In genomic region chr10:113007343-113007771, GRCh38 we compare ENCODE assay signal across 13 cellular contexts. TPM values are rescaled to one million over a fixed set of nuclear protein-coding genes. Genes with fewer than 3 reads are reported as not detected.
A peak's percentile ranks its signal among the peaks of the same experiment; 100 is the strongest.
DNase-seq lines count a peak whose midpoint lies in the region; ATAC-seq and TF ChIP-seq lines count a peak whose summit lies in the region.
"Had no signal": no experiment of that assay in that cellular context is flagged by ENCODE, and none has a peak within 500 bp of the region (broad histone marks: within the 10 kb centered on the region; RNA-seq: fewer than 3 reads in every experiment).

No MANE protein-coding gene starts in this region.

- H3K27me3 Mint-ChIP-seq in MCF 10A (ENCODE audit: insufficient read depth, unreplicated experiment), result no peaks in the 10 kb centered on the region

- H3K27ac Mint-ChIP-seq in MCF 10A (ENCODE audit: low read depth, unreplicated experiment), result peak overlapping the region; percentile 36
- H3K27ac Mint-ChIP-seq: natural killer cell treated with Interleukin-12 subunit alpha and Interleukin-12 subunit beta and Interleukin-15 and Interleukin-18, amount 100 ng/mL, for 72 hours had no signal

- intact Hi-C loops in MCF 10A (cut with micrococcal nuclease) (no loop called here), mammary epithelial cell (cut with micrococcal nuclease) (no loop called here), left lung (cut with DNase I) (no loop called here), Right ventricle myocardium superior (cut with DNase I) (no loop called here)

- in situ Hi-C loops in mammary epithelial cell (cut with MboI; ENCODE audit: low sequenced_read_pairs in 2 of 2), result no loop called here

- no peak overlapping the region for H3K4me3 Mint-ChIP-seq in MCF 10A (ENCODE audit: unreplicated experiment)
- H3K4me3 Mint-ChIP-seq: natural killer cell treated with Interleukin-12 subunit alpha and Interleukin-12 subunit beta and Interleukin-15 and Interleukin-18, amount 100 ng/mL, for 72 hours had no signal

- H3K4me2 ChIP-seq in mammary epithelial cell (ENCODE audit: insufficient read depth, low read depth, low read length), result no peak overlapping the region

- CTCF ChIA-PET in MCF 10A (lab: Yijun Ruan, JAX) (interaction anchor here (0.5 to 1.2 kb wide), 4 partner anchors 9 to 513 kb away, joined by 3 to 4 read pairs (median 4); no protein-coding TSS in a partner anchor), mammary epithelial cell (lab: Charles Lee; ENCODE audit: low non-redundant PET) (no interaction called here)

- DNase-seq in MCF 10A (ENCODE audit: unreplicated experiment) (no peak), mammary epithelial cell (no peak), activated T-helper 1 cell treated with Interleukin-2 at 50 U/mL for 16 hours (ENCODE audit: low read depth) (peak; percentile 2), left lung (no peak), Right ventricle myocardium superior (no peak), NCI-H1092 treated with DMSO at 0.1 percent for 48 hours (lab: John Stamatoyannopoulos, UW) (no peak)
- DNase-seq: hypothalamus, NCI-H1436 treated with DMSO at 0.1 percent for 48 hours, uterus had no signal

- no peak overlapping the region for H3K4me3 ChIP-seq in mammary epithelial cell (replicated peaks in 1 of 3; ENCODE audit: insufficient read depth in 1 of 3, low read depth in 2 of 3, low read length in 3 of 3)
- H3K4me3 ChIP-seq in left lung, result no peak overlapping the region
- H3K4me3 ChIP-seq: uterus had no signal

- H2AFZ ChIP-seq in mammary epithelial cell (ENCODE audit: low read depth, low read length), result no peak overlapping the region

- H3K36me3 ChIP-seq in mammary epithelial cell (ENCODE audit: insufficient read depth, low read length), result no peaks in the 10 kb centered on the region
- no peaks in the 10 kb centered on the region for H3K36me3 ChIP-seq in left lung
- H3K36me3 ChIP-seq: uterus had no signal

- no peaks in the 10 kb centered on the region for H3K27me3 ChIP-seq in mammary epithelial cell (ENCODE audit: insufficient read depth, low read length)
- H3K27me3 ChIP-seq in left lung, result no peaks in the 10 kb centered on the region
- H3K27me3 ChIP-seq: uterus had no signal

- 44% methylated on average over 4 of the region's 4 CpGs for WGBS in mammary epithelial cell (ENCODE audit: low coverage, missing lambda C conversion rate)

- no TSS peak for BruUV-seq in MCF 10A (replicated peaks; lab: Mats Ljungman, UMichigan)
- BruUV-seq in mammary epithelial cell (replicated peaks; lab: Mats Ljungman, UMichigan), result no TSS peak

- H3K79me2 ChIP-seq in mammary epithelial cell (ENCODE audit: insufficient read depth, low read length), result peaks cover 89% of the 10 kb centered on the region

- no peaks in the 10 kb centered on the region for H4K20me1 ChIP-seq in mammary epithelial cell (ENCODE audit: insufficient read depth, low read length)

- peaks cover 55% of the 10 kb centered on the region for H3K36me3 Mint-ChIP-seq in MCF 10A (ENCODE audit: insufficient read depth, unreplicated experiment)
- H3K36me3 Mint-ChIP-seq: natural killer cell treated with Interleukin-12 subunit alpha and Interleukin-12 subunit beta and Interleukin-15 and Interleukin-18, amount 100 ng/mL, for 72 hours had no signal

- no peaks in the 10 kb centered on the region for H3K9me3 Mint-ChIP-seq in MCF 10A (ENCODE audit: unreplicated experiment)
- H3K9me3 Mint-ChIP-seq: natural killer cell treated with Interleukin-12 subunit alpha and Interleukin-12 subunit beta and Interleukin-15 and Interleukin-18, amount 100 ng/mL, for 72 hours had no signal

- ATAC-seq in left lung (peak; percentile 13), Right ventricle myocardium superior (ENCODE audit: poor library complexity) (no peak), HG03045 (IDR thresholded peaks at IDR 0.05; ENCODE audit: unreplicated experiment) (no peak), GM19023 (IDR thresholded peaks at IDR 0.05; ENCODE audit: unreplicated experiment) (no peak)
- ATAC-seq: Panc1 had no signal

- peaks cover 41% of the 10 kb centered on the region for H3K4me1 Mint-ChIP-seq in MCF 10A (ENCODE audit: insufficient read depth, unreplicated experiment)

- H3K9me3 ChIP-seq in mammary epithelial cell (replicated peaks; ENCODE audit: insufficient read depth, low read length), result no peaks in the 10 kb centered on the region
- H3K9me3 ChIP-seq in left lung, result no peaks in the 10 kb centered on the region
- H3K9me3 ChIP-seq: uterus had no signal

- dilution Hi-C loops in mammary epithelial cell (cut with HindIII; ENCODE audit: low sequenced_read_pairs), result no loop called here

- POLR2A ChIA-PET in MCF 10A (lab: Yijun Ruan, JAX), result interaction anchor here (1.0 to 1.8 kb wide), 2 partner anchors 15 to 52 kb away, joined by 3 to 4 read pairs; no protein-coding TSS in a partner anchor

- TF ChIP-seq CTCF in MCF 10A (IDR thresholded peaks at IDR 0.05; ENCODE audit: unreplicated experiment), result no peak
- no peak for TF ChIP-seq CTCF in mammary epithelial cell (conservative IDR thresholded peaks at IDR 0.05 in 1 of 2, IDR thresholded peaks at IDR 0.05 in 1 of 2; ENCODE audit: extremely low read depth in 1 of 2, insufficient read depth in 1 of 2, low read depth in 1 of 2, low read length in 2 of 2)
- no peak for TF ChIP-seq CTCF in left lung (IDR thresholded peaks at IDR 0.05)

- H3K4me1 ChIP-seq in mammary epithelial cell (ENCODE audit: insufficient read depth, low read length) (peaks cover 9% of the 10 kb centered on the region), left lung (peaks cover 2 to 35% of the 10 kb centered on the region in 2 donors)

- no peak overlapping the region for H3K27ac ChIP-seq in mammary epithelial cell (ENCODE audit: insufficient read depth, low read depth, low read length)
- no peak overlapping the region for H3K27ac ChIP-seq in left lung
- H3K27ac ChIP-seq: uterus had no signal

- no peak overlapping the region for H3K9ac ChIP-seq in mammary epithelial cell (ENCODE audit: insufficient read depth, low read length)

RNA-seq across cellular contexts. Expression of gene TCF7L2, which starts 57.3 kb away (rescaled TPM):
- 25.2 and 25.7 TPM in 2 replicates for total RNA-seq in MCF 10A (2022)
- total RNA-seq in mammary epithelial cell, result 10 to 100 TPM in 1 of 2 donors, 1 to 10 TPM in 1; 7.7 to 19.4 TPM
- 3.4 TPM for polyA plus RNA-seq in mammary epithelial cell
- 7.8 TPM for polyA minus RNA-seq in mammary epithelial cell
- 10 to 100 TPM; 25.1 to 27.7 TPM for total RNA-seq in left lung
- 9.4 TPM for total RNA-seq in Right ventricle myocardium superior
